Comparison of ENCODE assay signal across 12 cellular contexts in the genomic region with DNA sequence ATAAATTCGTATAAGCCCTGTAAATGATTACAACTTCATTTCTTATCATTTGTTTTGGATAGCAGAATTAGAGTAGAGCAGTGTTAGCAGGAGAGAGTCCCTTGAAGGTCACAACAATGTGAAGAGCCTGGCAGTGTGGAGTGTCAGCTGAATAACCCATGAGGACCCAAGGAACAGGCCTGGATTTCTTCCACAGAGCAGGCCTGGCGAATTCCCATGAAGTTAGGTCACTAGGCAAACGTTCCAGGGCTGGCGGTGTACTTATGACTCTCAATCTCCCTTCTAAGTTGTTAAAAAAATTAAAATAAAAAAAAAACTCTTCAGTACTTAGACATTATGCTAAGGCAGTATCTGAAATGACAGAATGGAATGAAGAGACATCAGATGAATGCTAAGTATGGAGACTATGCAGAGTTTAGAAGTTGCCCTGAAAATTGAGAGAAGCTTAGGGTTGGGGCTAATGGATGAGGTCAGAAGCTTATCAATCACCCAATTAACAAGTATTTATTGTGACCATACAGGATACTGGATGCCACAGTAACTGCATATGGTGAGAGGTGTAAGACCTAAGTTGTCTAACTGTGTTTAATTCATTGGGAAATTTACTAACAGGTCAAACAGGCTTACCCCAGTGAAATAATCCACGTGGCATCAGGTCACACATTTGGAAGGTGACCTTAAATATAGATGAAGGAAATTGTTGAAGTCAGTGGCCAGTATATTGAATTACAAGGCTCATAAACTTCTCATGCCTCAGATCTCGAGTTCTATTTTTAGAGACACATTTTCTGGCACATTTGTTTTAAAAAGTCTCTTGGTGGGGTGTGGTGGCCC.
DNase-seq lines count a peak whose midpoint lies in the region; ATAC-seq, FAIRE-seq and TF ChIP-seq lines count a peak whose summit lies in the region.
"Had no signal": no experiment of that assay in that cellular context is flagged by ENCODE, and none has a peak within 500 bp of the region (broad histone marks: within the 10 kb centered on the region; RNA-seq: fewer than 3 reads in every experiment).

No MANE protein-coding gene starts in this region.

- no peak for TF ChIP-seq POLR2A in sigmoid colon (IDR thresholded peaks at IDR 0.05)

- ATAC-seq in left ventricle myocardium superior (peak; percentile 98), HG03378 (IDR thresholded peaks at IDR 0.05; ENCODE audit: unreplicated experiment) (no peak), GM21737 (IDR thresholded peaks at IDR 0.05; ENCODE audit: unreplicated experiment) (no peak)

- H3K27ac ChIP-seq in astrocyte (ENCODE audit: low read depth, low read length): peak overlapping the region; percentile 34
- H3K27ac ChIP-seq in sigmoid colon: peak overlapping the region; percentile 23 to 73 (median 54)

- no peak overlapping the region for H2AFZ ChIP-seq in astrocyte (ENCODE audit: low read depth, low read length)

- no peak overlapping the region for H3K4me3 Mint-ChIP-seq in astrocyte (ENCODE audit: unreplicated experiment)
- H3K4me3 Mint-ChIP-seq: CD14-positive monocyte, type B pancreatic cell had no signal

- peak; percentile 81 for DNase-seq in EL
- DNase-seq in astrocyte (ENCODE audit: low read depth): peak; percentile 79
- peak; percentile 73 for DNase-seq in left ventricle myocardium superior
- DNase-seq in sigmoid colon: peak; percentile 78
- DNase-seq in T-helper 2 cell: no peak
- no peak for DNase-seq in mesenteric fat pad (ENCODE audit: low spot score)
- DNase-seq: activated T-cell treated with anti-CD3 and anti-CD28 coated beads, Interleukin-2, amount 50 U/mL, for 1 hour; T1000 had no signal

- H3K4me1 Mint-ChIP-seq in astrocyte (ENCODE audit: low read depth, unreplicated experiment): peaks cover 11% of the 10 kb centered on the region
- H3K4me1 Mint-ChIP-seq: CD14-positive monocyte had no signal

- H3K4me2 ChIP-seq in astrocyte (ENCODE audit: low read length): peak overlapping the region; percentile 40

- no peaks in the 10 kb centered on the region for H3K36me3 ChIP-seq in astrocyte (ENCODE audit: insufficient read depth, low read length)
- H3K36me3 ChIP-seq in sigmoid colon: no peaks in the 10 kb centered on the region

- intact Hi-C loops in left ventricle myocardium superior (cut with micrococcal nuclease) (no loop called here), sigmoid colon (cut with DNase I) (no loop called here)

- H4K20me1 ChIP-seq in astrocyte (ENCODE audit: insufficient read depth, low read length): no peaks in the 10 kb centered on the region

- H3K27me3 ChIP-seq in astrocyte (ENCODE audit: insufficient read depth, low read length): no peaks in the 10 kb centered on the region
- no peaks in the 10 kb centered on the region for H3K27me3 ChIP-seq in sigmoid colon

- no peaks in the 10 kb centered on the region for H3K27me3 Mint-ChIP-seq in astrocyte (ENCODE audit: low read depth, unreplicated experiment)
- H3K27me3 Mint-ChIP-seq: type B pancreatic cell had no signal

- FAIRE-seq in astrocyte (lab: Jason Lieb, UNC): peak; percentile 55

- no peaks in the 10 kb centered on the region for H3K9me3 Mint-ChIP-seq in astrocyte (ENCODE audit: unreplicated experiment)
- H3K9me3 Mint-ChIP-seq: type B pancreatic cell had no signal

- TF ChIP-seq EP300 in sigmoid colon (IDR thresholded peaks at IDR 0.05): peak in 1 of 4 donors; percentile 57

- H3K4me1 ChIP-seq in astrocyte (ENCODE audit: insufficient read depth, low read length): peaks cover 15% of the 10 kb centered on the region
- peaks cover 0 to 24% (median 17%) of the 10 kb centered on the region in 4 donors for H3K4me1 ChIP-seq in sigmoid colon

- no peaks in the 10 kb centered on the region for H3K79me2 ChIP-seq in astrocyte (ENCODE audit: insufficient read depth, low read length)

- peak overlapping the region; percentile 68 for H3K27ac Mint-ChIP-seq in astrocyte (ENCODE audit: unreplicated experiment)
- H3K27ac Mint-ChIP-seq: CD14-positive monocyte, type B pancreatic cell had no signal

- no peak for TF ChIP-seq CTCF in astrocyte (IDR thresholded peaks at IDR 0.05; ENCODE audit: insufficient read depth, low read depth, low read length)
- no peak for TF ChIP-seq CTCF in sigmoid colon (IDR thresholded peaks at IDR 0.05)

- H3K36me3 Mint-ChIP-seq in astrocyte (ENCODE audit: low read depth, unreplicated experiment): no peaks in the 10 kb centered on the region
- H3K36me3 Mint-ChIP-seq: CD14-positive monocyte, type B pancreatic cell had no signal

- no peak overlapping the region for H3K9ac ChIP-seq in astrocyte (ENCODE audit: low read length)

- H3K9me3 ChIP-seq in astrocyte (ENCODE audit: insufficient read depth, low read depth, low read length): no peaks in the 10 kb centered on the region
- H3K9me3 ChIP-seq in sigmoid colon: no peaks in the 10 kb centered on the region

- 66 to 69% methylated on average over 6 of the region's 6 CpGs for WGBS in sigmoid colon, 2 donors

- H3K4me3 ChIP-seq in astrocyte (ENCODE audit: insufficient read depth, low read depth, low read length): no peak overlapping the region
- H3K4me3 ChIP-seq in sigmoid colon: no peak overlapping the region

Comparison
In these comparisons a context has a peak if more than half of its experiments do, and no peak if none do; other contexts are left out.
1. DNase-seq: peak in EL (single experiment), astrocyte (single experiment), left ventricle myocardium superior (single experiment) and sigmoid colon (single experiment); none in T-helper 2 cell (0 of 5) and mesenteric fat pad (single experiment).